In the genomic region with DNA sequence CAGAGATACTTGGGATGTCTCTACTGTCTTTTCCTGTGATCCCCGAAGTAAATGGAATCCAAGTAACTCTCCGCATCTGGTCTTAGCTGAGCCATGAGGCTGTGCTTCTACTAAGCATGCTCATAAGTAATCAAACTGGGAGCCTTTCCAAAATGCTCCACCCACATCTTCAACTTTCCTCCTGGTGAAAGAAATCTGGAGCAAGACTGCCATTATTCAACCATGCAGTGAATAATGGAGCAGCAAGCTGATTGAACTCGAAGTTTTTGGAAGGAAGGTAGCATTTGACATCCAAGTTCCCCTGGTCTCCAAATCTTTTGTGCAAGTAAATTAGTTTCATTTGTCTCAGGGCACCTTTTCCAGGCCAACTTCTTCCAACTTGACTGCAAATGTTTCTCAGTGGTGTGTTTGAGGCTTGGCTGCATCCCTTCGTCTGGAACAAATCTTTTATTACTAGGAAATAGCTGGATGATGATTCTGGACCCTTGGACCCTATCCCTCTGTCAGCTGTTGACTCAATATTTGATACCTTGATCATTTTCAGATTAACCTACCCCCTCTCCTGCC, we compare ENCODE assay signal across 2 cellular contexts.
TF ChIP-seq lines count a peak whose summit lies in the region.

No MANE protein-coding gene starts in this region.

TF ChIP-seq in IMR-90, 13 proteins besides CTCF, POLR2A, EP300 and RAD21:
- TF ChIP-seq NFE2L2 (IDR thresholded peaks at IDR 0.05; ENCODE audit: low read depth, low read length) (no peak), BHLHE40 (IDR thresholded peaks at IDR 0.05; ENCODE audit: low read depth, low read length) (no peak), MAZ (IDR thresholded peaks at IDR 0.05; ENCODE audit: borderline replicate concordance, low read depth, low read length) (no peak), CHD1 (IDR thresholded peaks at IDR 0.05; ENCODE audit: low read depth, low read length) (no peak), CEBPB (IDR thresholded peaks at IDR 0.05; ENCODE audit: low read depth, low read length) (no peak), FOS (IDR thresholded peaks at IDR 0.05; ENCODE audit: low read depth, low read length) (no peak), MAFK (IDR thresholded peaks at IDR 0.05; ENCODE audit: low read depth, low read length) (no peak), USF2 (IDR thresholded peaks at IDR 0.05; ENCODE audit: low read depth, low read length) (no peak), MXI1 (IDR thresholded peaks at IDR 0.05; ENCODE audit: borderline replicate concordance, low read depth, low read length) (no peak), RFX5 (IDR thresholded peaks at IDR 0.05; ENCODE audit: low read depth, low read length) (no peak), SMC3 (IDR thresholded peaks at IDR 0.05; ENCODE audit: low read depth, low read length) (no peak), RCOR1 (IDR thresholded peaks at IDR 0.05; ENCODE audit: insufficient replicate concordance, low read length) (no peak)
- TF ChIP-seq, protein P1, sequence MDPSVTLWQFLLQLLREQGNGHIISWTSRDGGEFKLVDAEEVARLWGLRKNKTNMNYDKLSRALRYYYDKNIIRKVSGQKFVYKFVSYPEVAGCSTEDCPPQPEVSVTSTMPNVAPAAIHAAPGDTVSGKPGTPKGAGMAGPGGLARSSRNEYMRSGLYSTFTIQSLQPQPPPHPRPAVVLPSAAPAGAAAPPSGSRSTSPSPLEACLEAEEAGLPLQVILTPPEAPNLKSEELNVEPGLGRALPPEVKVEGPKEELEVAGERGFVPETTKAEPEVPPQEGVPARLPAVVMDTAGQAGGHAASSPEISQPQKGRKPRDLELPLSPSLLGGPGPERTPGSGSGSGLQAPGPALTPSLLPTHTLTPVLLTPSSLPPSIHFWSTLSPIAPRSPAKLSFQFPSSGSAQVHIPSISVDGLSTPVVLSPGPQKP (IDR thresholded peaks at IDR 0.05; ENCODE audit: borderline replicate concordance, low read depth, low read length) = no peak

TF ChIP-seq in HEK293T, 16 proteins besides CTCF, POLR2A, EP300 and RAD21:
- TF ChIP-seq CTBP1 (IDR thresholded peaks at IDR 0.05; ENCODE audit: borderline replicate concordance) (no peak), FOXK2 (IDR thresholded peaks at IDR 0.05) (no peak), TARDBP (IDR thresholded peaks at IDR 0.05) (no peak), ARNT (IDR thresholded peaks at IDR 0.05) (no peak), ZNF384 (IDR thresholded peaks at IDR 0.05) (no peak), HDGF (IDR thresholded peaks at IDR 0.05; ENCODE audit: borderline replicate concordance) (no peak), FOXM1 (IDR thresholded peaks at IDR 0.05; ENCODE audit: borderline replicate concordance) (no peak), SP1 (IDR thresholded peaks at IDR 0.05) (no peak), LEF1 (IDR thresholded peaks at IDR 0.05; ENCODE audit: borderline replicate concordance) (no peak), BHLHE40 (IDR thresholded peaks at IDR 0.05; ENCODE audit: borderline replicate concordance) (no peak), FOXA1 (IDR thresholded peaks at IDR 0.05) (no peak), SUZ12 (IDR thresholded peaks at IDR 0.05) (no peak)
